In the genomic region with DNA sequence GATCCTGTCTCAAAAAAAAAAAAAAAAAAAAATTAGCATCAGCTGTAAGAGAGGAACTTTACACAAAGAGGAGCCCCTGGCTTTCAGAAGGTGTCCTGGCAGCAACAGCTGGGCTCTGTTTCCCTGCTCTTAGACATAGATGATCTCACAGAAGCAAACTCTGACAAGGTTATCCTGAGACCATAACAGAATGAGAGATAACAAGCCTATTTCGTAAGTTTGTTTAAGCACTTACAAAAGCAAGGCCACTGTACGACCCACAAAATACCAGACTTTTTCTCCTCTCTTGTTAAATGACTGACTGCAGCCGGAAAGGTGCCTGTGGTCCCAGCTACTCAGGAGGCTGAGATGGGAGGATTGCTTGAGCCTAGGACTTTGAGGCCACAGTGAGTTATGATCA, we compare ENCODE assay signal across 1 cellular context.
TF ChIP-seq lines count a peak whose summit lies in the region.

No MANE protein-coding gene starts in this region.

TF ChIP-seq in HepG2, 621 proteins besides CTCF, POLR2A, EP300 and RAD21 (continued from another document and continues in another):
- TF ChIP-seq, protein P1, sequence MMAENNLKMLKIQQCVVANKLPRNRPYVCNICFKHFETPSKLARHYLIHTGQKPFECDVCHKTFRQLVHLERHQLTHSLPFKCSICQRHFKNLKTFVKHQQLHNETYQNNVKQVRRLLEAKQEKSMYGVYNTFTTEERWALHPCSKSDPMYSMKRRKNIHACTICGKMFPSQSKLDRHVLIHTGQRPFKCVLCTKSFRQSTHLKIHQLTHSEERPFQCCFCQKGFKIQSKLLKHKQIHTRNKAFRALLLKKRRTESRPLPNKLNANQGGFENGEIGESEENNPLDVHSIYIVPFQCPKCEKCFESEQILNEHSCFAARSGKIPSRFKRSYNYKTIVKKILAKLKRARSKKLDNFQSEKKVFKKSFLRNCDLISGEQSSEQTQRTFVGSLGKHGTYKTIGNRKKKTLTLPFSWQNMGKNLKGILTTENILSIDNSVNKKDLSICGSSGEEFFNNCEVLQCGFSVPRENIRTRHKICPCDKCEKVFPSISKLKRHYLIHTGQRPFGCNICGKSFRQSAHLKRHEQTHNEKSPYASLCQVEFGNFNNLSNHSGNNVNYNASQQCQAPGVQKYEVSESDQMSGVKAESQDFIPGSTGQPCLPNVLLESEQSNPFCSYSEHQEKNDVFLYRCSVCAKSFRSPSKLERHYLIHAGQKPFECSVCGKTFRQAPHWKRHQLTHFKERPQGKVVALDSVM (CRISPR knock-in tag; IDR thresholded peaks at IDR 0.05), result peak; percentile 91
- no peak for TF ChIP-seq CAMTA2 (CRISPR knock-in tag; IDR thresholded peaks at IDR 0.05; ENCODE audit: borderline replicate concordance)
- TF ChIP-seq, protein P2, sequence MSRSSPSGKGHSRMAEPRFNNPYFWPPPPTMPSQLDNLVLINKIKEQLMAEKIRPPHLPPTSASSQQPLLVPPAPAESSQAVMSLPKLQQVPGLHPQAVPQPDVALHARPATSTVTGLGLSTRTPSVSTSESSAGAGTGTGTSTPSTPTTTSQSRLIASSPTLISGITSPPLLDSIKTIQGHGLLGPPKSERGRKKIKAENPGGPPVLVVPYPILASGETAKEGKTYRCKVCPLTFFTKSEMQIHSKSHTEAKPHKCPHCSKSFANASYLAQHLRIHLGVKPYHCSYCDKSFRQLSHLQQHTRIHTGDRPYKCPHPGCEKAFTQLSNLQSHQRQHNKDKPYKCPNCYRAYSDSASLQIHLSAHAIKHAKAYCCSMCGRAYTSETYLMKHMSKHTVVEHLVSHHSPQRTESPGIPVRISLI (CRISPR knock-in tag; IDR thresholded peaks at IDR 0.05; ENCODE audit: borderline replicate concordance), result peak; percentile 49; the same call in 1 of the 2 replicates
- no peak for TF ChIP-seq CHD4 (IDR thresholded peaks at IDR 0.05; ENCODE audit: borderline replicate concordance, low read length)
- TF ChIP-seq FOXO1 (CRISPR knock-in tag; IDR thresholded peaks at IDR 0.05), result peak; percentile 23; the same call in 1 of the 2 replicates
- TF ChIP-seq, protein P3, sequence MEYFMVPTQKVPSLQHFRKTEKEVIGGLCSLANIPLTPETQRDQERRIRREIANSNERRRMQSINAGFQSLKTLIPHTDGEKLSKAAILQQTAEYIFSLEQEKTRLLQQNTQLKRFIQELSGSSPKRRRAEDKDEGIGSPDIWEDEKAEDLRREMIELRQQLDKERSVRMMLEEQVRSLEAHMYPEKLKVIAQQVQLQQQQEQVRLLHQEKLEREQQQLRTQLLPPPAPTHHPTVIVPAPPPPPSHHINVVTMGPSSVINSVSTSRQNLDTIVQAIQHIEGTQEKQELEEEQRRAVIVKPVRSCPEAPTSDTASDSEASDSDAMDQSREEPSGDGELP (IDR thresholded peaks at IDR 0.05; ENCODE audit: borderline replicate concordance, low read depth), result peak; percentile 76; the same call in 1 of the 2 replicates
- TF ChIP-seq, protein P4, sequence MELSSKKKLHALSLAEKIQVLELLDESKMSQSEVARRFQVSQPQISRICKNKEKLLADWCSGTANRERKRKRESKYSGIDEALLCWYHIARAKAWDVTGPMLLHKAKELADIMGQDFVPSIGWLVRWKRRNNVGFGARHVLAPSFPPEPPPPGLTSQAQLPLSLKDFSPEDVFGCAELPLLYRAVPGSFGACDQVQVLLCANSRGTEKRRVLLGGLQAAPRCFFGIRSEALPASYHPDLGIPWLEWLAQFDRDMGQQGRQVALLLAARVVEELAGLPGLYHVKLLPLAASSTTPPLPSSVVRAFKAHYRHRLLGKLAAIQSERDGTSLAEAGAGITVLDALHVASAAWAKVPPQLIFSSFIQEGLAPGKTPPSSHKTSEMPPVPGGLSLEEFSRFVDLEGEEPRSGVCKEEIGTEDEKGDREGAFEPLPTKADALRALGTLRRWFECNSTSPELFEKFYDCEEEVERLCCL (CRISPR knock-in tag; IDR thresholded peaks at IDR 0.05; ENCODE audit: borderline replicate concordance), result no peak
- TF ChIP-seq ZBTB7A (CRISPR knock-in tag; IDR thresholded peaks at IDR 0.05), result no peak
- TF ChIP-seq ZNF737 (CRISPR knock-in tag; IDR thresholded peaks at IDR 0.05; ENCODE audit: borderline replicate concordance), result no peak
- peak; percentile 49; the same call in 1 of the 2 replicates for TF ChIP-seq HDAC1 (CRISPR knock-in tag; IDR thresholded peaks at IDR 0.05)
- TF ChIP-seq POGZ (CRISPR knock-in tag; IDR thresholded peaks at IDR 0.05), result 0 out of 2 replicates have a peak, but pooled peaks have one; percentile 32
- TF ChIP-seq ZBTB21 (CRISPR knock-in tag; IDR thresholded peaks at IDR 0.05), result peak; percentile 85
- TF ChIP-seq HOXA3 (CRISPR knock-in tag; IDR thresholded peaks at IDR 0.05), result peak; percentile 24; the same call in 1 of the 2 replicates
- peak; percentile 29; the same call in 1 of the 2 replicates for TF ChIP-seq FOXJ3 (CRISPR knock-in tag; IDR thresholded peaks at IDR 0.05; ENCODE audit: borderline replicate concordance)
- TF ChIP-seq SALL1 (CRISPR knock-in tag; IDR thresholded peaks at IDR 0.05), result peak; percentile 25; the same call in 1 of the 2 replicates
- TF ChIP-seq, protein P5, sequence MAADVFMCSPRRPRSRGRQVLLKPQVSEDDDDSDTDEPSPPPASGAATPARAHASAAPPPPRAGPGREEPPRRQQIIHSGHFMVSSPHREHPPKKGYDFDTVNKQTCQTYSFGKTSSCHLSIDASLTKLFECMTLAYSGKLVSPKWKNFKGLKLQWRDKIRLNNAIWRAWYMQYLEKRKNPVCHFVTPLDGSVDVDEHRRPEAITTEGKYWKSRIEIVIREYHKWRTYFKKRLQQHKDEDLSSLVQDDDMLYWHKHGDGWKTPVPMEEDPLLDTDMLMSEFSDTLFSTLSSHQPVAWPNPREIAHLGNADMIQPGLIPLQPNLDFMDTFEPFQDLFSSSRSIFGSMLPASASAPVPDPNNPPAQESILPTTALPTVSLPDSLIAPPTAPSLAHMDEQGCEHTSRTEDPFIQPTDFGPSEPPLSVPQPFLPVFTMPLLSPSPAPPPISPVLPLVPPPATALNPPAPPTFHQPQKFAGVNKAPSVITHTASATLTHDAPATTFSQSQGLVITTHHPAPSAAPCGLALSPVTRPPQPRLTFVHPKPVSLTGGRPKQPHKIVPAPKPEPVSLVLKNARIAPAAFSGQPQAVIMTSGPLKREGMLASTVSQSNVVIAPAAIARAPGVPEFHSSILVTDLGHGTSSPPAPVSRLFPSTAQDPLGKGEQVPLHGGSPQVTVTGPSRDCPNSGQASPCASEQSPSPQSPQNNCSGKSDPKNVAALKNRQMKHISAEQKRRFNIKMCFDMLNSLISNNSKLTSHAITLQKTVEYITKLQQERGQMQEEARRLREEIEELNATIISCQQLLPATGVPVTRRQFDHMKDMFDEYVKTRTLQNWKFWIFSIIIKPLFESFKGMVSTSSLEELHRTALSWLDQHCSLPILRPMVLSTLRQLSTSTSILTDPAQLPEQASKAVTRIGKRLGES (CRISPR knock-in tag; IDR thresholded peaks at IDR 0.05; ENCODE audit: borderline replicate concordance), result no peak
- TF ChIP-seq HMG20A (CRISPR knock-in tag; IDR thresholded peaks at IDR 0.05; ENCODE audit: borderline replicate concordance), result 0 out of 2 replicates have a peak, but pooled peaks have one; percentile 26
- TF ChIP-seq MTF2 (CRISPR knock-in tag; IDR thresholded peaks at IDR 0.05; ENCODE audit: borderline replicate concordance), result no peak
- TF ChIP-seq HNF4A (CRISPR knock-in tag; IDR thresholded peaks at IDR 0.05), result peak; percentile 33; the same call in 1 of the 2 replicates
- no peak for TF ChIP-seq NFYC (CRISPR knock-in tag; IDR thresholded peaks at IDR 0.05)
- TF ChIP-seq, protein P6, sequence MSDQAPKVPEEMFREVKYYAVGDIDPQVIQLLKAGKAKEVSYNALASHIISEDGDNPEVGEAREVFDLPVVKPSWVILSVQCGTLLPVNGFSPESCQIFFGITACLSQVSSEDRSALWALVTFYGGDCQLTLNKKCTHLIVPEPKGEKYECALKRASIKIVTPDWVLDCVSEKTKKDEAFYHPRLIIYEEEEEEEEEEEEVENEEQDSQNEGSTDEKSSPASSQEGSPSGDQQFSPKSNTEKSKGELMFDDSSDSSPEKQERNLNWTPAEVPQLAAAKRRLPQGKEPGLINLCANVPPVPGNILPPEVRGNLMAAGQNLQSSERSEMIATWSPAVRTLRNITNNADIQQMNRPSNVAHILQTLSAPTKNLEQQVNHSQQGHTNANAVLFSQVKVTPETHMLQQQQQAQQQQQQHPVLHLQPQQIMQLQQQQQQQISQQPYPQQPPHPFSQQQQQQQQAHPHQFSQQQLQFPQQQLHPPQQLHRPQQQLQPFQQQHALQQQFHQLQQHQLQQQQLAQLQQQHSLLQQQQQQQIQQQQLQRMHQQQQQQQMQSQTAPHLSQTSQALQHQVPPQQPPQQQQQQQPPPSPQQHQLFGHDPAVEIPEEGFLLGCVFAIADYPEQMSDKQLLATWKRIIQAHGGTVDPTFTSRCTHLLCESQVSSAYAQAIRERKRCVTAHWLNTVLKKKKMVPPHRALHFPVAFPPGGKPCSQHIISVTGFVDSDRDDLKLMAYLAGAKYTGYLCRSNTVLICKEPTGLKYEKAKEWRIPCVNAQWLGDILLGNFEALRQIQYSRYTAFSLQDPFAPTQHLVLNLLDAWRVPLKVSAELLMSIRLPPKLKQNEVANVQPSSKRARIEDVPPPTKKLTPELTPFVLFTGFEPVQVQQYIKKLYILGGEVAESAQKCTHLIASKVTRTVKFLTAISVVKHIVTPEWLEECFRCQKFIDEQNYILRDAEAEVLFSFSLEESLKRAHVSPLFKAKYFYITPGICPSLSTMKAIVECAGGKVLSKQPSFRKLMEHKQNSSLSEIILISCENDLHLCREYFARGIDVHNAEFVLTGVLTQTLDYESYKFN (CRISPR knock-in tag; conservative IDR thresholded peaks at IDR 0.05), result peak; percentile 39; the same call in 1 of the 2 replicates
- no peak for TF ChIP-seq ZKSCAN8 (CRISPR knock-in tag; IDR thresholded peaks at IDR 0.05; ENCODE audit: borderline replicate concordance)
- no peak for TF ChIP-seq ZNF337 (CRISPR knock-in tag; IDR thresholded peaks at IDR 0.05; ENCODE audit: borderline replicate concordance, low read depth)
- TF ChIP-seq HDAC2 (CRISPR knock-in tag; IDR thresholded peaks at IDR 0.05), result peak; percentile 55
- no peak for TF ChIP-seq TGIF2 (CRISPR knock-in tag; IDR thresholded peaks at IDR 0.05)
- TF ChIP-seq TEAD3 (CRISPR knock-in tag; optimal IDR thresholded peaks at IDR 0.05; ENCODE audit: borderline replicate concordance), result peak; percentile 49
- TF ChIP-seq NCOA2 (CRISPR knock-in tag; IDR thresholded peaks at IDR 0.05), result peak; percentile 44
- TF ChIP-seq DNMT3B (CRISPR knock-in tag; conservative IDR thresholded peaks at IDR 0.05), result no peak
- 0 out of 2 replicates have a peak, but pooled peaks have one; percentile 50 for TF ChIP-seq ISL2 (CRISPR knock-in tag; IDR thresholded peaks at IDR 0.05)
- TF ChIP-seq, protein P7, sequence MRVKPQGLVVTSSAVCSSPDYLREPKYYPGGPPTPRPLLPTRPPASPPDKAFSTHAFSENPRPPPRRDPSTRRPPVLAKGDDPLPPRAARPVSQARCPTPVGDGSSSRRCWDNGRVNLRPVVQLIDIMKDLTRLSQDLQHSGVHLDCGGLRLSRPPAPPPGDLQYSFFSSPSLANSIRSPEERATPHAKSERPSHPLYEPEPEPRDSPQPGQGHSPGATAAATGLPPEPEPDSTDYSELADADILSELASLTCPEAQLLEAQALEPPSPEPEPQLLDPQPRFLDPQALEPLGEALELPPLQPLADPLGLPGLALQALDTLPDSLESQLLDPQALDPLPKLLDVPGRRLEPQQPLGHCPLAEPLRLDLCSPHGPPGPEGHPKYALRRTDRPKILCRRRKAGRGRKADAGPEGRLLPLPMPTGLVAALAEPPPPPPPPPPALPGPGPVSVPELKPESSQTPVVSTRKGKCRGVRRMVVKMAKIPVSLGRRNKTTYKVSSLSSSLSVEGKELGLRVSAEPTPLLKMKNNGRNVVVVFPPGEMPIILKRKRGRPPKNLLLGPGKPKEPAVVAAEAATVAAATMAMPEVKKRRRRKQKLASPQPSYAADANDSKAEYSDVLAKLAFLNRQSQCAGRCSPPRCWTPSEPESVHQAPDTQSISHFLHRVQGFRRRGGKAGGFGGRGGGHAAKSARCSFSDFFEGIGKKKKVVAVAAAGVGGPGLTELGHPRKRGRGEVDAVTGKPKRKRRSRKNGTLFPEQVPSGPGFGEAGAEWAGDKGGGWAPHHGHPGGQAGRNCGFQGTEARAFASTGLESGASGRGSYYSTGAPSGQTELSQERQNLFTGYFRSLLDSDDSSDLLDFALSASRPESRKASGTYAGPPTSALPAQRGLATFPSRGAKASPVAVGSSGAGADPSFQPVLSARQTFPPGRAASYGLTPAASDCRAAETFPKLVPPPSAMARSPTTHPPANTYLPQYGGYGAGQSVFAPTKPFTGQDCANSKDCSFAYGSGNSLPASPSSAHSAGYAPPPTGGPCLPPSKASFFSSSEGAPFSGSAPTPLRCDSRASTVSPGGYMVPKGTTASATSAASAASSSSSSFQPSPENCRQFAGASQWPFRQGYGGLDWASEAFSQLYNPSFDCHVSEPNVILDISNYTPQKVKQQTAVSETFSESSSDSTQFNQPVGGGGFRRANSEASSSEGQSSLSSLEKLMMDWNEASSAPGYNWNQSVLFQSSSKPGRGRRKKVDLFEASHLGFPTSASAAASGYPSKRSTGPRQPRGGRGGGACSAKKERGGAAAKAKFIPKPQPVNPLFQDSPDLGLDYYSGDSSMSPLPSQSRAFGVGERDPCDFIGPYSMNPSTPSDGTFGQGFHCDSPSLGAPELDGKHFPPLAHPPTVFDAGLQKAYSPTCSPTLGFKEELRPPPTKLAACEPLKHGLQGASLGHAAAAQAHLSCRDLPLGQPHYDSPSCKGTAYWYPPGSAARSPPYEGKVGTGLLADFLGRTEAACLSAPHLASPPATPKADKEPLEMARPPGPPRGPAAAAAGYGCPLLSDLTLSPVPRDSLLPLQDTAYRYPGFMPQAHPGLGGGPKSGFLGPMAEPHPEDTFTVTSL (CRISPR knock-in tag; IDR thresholded peaks at IDR 0.05; ENCODE audit: borderline replicate concordance), result peak; percentile 82; the same call in 1 of the 2 replicates
